1 cellular context compared by ENCODE assay signal in the genomic region with DNA sequence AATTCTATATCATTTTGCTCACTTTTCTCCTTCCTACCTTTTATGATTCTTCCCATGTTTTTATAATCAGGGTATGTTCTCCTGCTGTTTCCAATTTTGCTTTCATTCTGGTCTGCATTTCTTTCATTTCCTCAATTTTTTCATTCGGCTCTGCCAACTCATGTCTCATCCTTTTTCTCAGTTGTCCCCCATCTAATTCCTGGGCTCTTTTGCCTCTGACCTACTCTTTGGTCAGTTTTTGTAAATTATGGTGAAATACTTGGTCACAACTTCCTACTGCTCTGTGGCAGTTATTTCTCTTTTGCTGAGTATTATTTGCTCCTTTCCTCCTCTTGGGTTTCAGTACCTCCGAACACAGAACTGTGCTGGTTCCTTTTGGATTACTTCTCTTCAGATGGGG.
TF ChIP-seq lines count a peak whose summit lies in the region.

No MANE protein-coding gene starts in this region.

TF ChIP-seq in HepG2, 621 proteins besides CTCF, POLR2A, EP300 and RAD21:
- TF ChIP-seq NFYB (CRISPR knock-in tag; IDR thresholded peaks at IDR 0.05), result no peak
- TF ChIP-seq HOXA5 (CRISPR knock-in tag; IDR thresholded peaks at IDR 0.05), result no peak
- TF ChIP-seq ZFAT (CRISPR knock-in tag; conservative IDR thresholded peaks at IDR 0.05), result no peak
- TF ChIP-seq BRCA1 (CRISPR knock-in tag; IDR thresholded peaks at IDR 0.05), result no peak
- no peak for TF ChIP-seq ZNF274 (CRISPR knock-in tag; IDR thresholded peaks at IDR 0.05)
